Comparison of ENCODE assay signal across 9 cellular contexts in genomic region chr15:67784057-67784781, GRCh38. TPM values are rescaled to one million over a fixed set of nuclear protein-coding genes. Genes with fewer than 3 reads are reported as not detected.
DNase-seq lines count a peak whose midpoint lies in the region; ATAC-seq lines count a peak whose summit lies in the region.
"Had no signal": no experiment of that assay in that cellular context is flagged by ENCODE, and none has a peak within 500 bp of the region (broad histone marks: within the 10 kb centered on the region; RNA-seq: fewer than 3 reads in every experiment).

No MANE protein-coding gene starts in this region.

- ATAC-seq in HG02763 (IDR thresholded peaks at IDR 0.05; ENCODE audit: unreplicated experiment): peak; percentile 83
- peak; percentile 15 to 59 for ATAC-seq in naive thymus-derived CD8-positive, alpha-beta T cell

- POLR2A ChIA-PET in naive thymus-derived CD8-positive, alpha-beta T cell (lab: Charles Lee): interaction anchor here (0.7 to 3.9 kb wide), 4 partner anchors 39 to 264 kb away, joined by 3 to 20 read pairs (median 4); partner anchors contain the start of gene MAP2K5

- H3K36me3 Mint-ChIP-seq in naive thymus-derived CD8-positive, alpha-beta T cell: peaks cover 0 to 17% (median 12%) of the 10 kb centered on the region in 3 donors

- H3K27me3 Mint-ChIP-seq in naive thymus-derived CD8-positive, alpha-beta T cell: no peaks in the 10 kb centered on the region

- H3K27ac Mint-ChIP-seq in naive thymus-derived CD8-positive, alpha-beta T cell: peak overlapping the region; percentile 44 to 86 (median 80)

- in situ Hi-C loops in ACHN (cut with HindIII; ENCODE audit: low pct_ligation_motif_present, low pct_unique_long_range_greater_than_20kb, low sequenced_read_pairs): no loop called here

- H3K4me3 Mint-ChIP-seq in naive thymus-derived CD8-positive, alpha-beta T cell: peak overlapping the region in 9 of 10 donors; percentile 5 to 75 (median 46)

- peaks cover 28 to 59% (median 35%) of the 10 kb centered on the region in 4 donors for H3K4me1 Mint-ChIP-seq in naive thymus-derived CD8-positive, alpha-beta T cell

- H3K9me3 Mint-ChIP-seq in naive thymus-derived CD8-positive, alpha-beta T cell: peaks cover 0 to 2% (median 0%) of the 10 kb centered on the region in 9 donors

- DNase-seq in NCI-H82 (lab: John Stamatoyannopoulos, UW) (peak; percentile 34), NCI-H82 treated with DMSO at 0.1 percent for 48 hours (lab: John Stamatoyannopoulos, UW; ENCODE audit: unreplicated experiment) (no peak), NCI-H1105 treated with DMSO at 0.1 percent for 48 hours (lab: John Stamatoyannopoulos, UW) (peak; percentile 36), pons (ENCODE audit: low spot score) (no peak), NCI-H2196 treated with DMSO at 0.1 percent for 48 hours (lab: John Stamatoyannopoulos, UW; ENCODE audit: unreplicated experiment) (no peak), ACHN (no peak)
- DNase-seq in naive thymus-derived CD8-positive, alpha-beta T cell: peak in 3 of 10 donors; percentile 6 to 38 (median 11)

RNA-seq across cellular contexts. Expression of gene SKOR1, which starts 41.1 kb away (rescaled TPM):
- total RNA-seq in naive thymus-derived CD8-positive, alpha-beta T cell: 1 to 10 TPM; 1.0 to 1.4 TPM
- polyA plus RNA-seq in naive thymus-derived CD8-positive, alpha-beta T cell: under 1 TPM in 1 of 3 donors, not detected in 2; 0.05 TPM

RNA-seq across cellular contexts. Expression of gene RNU6-1, which starts 55.6 kb away (rescaled TPM):
- not detected for total RNA-seq in naive thymus-derived CD8-positive, alpha-beta T cell
- not detected for polyA plus RNA-seq in naive thymus-derived CD8-positive, alpha-beta T cell
- polyA plus RNA-seq: esophagus had no signal

Comparison
In these comparisons a context has a peak if more than half of its experiments do, and no peak if none do; other contexts are left out.
1. DNase-seq: peak in NCI-H82 (single experiment) and NCI-H1105 treated with DMSO at 0.1 percent for 48 hours (single experiment); none in NCI-H82 treated with DMSO at 0.1 percent for 48 hours (single experiment), pons (single experiment), NCI-H2196 treated with DMSO at 0.1 percent for 48 hours (single experiment) and ACHN (single experiment).